In genomic region chr11:28227460-28227859, GRCh38 we compare ENCODE assay signal across 22 cellular contexts.
A peak's percentile ranks its signal among the peaks of the same experiment; 100 is the strongest.
DNase-seq lines count a peak whose midpoint lies in the region; ATAC-seq, FAIRE-seq and TF ChIP-seq lines count a peak whose summit lies in the region.
"Had no signal": no experiment of that assay in that cellular context is flagged by ENCODE, and none has a peak within 500 bp of the region (broad histone marks: within the 10 kb centered on the region; RNA-seq: fewer than 3 reads in every experiment).

No MANE protein-coding gene starts in this region.

- no peak overlapping the region for H3K18ac ChIP-seq in mesenchymal stem cell (ENCODE audit: low read depth in 1 of 2, low read length in 2 of 2)

- CTCF ChIA-PET in SK-N-SH (lab: Yijun Ruan, JAX): no interaction called here

- no peaks in the 10 kb centered on the region; the same call in 1 of the 2 replicates for H3K9me2 ChIP-seq in SK-N-SH

- H3K4me2 ChIP-seq in SK-N-SH (no peak overlapping the region; the same call in 1 of the 2 replicates), astrocyte (ENCODE audit: low read length) (peak overlapping the region; percentile 10), mesenchymal stem cell (ENCODE audit: low read length, poor library complexity, severe bottlenecking) (no peak overlapping the region)
- H3K4me2 ChIP-seq: PC-9 had no signal

- DNase-seq in SK-N-SH (no peak), astrocyte (ENCODE audit: low read depth) (no peak), mesenchymal stem cell (no peak), activated T-cell treated with anti-CD3 and anti-CD28 coated beads for 4 hours (no peak), HCEC 1CT (no peak)
- DNase-seq: Caco-2, DMS153, GF-D8, KG1, NCI-H1417 treated with DMSO at 0.1 percent for 48 hours, NCI-H187 treated with DMSO at 0.1 percent for 48 hours, NCI-H345, NCI-H524 treated with DMSO at 0.1 percent for 48 hours, PC-9, SJCRH30 had no signal

- TF ChIP-seq RAD21 in SK-N-SH (IDR thresholded peaks at IDR 0.05; ENCODE audit: low read length): no peak

- H3K27ac ChIP-seq in SK-N-SH (ENCODE audit: low read depth in 2 of 2, low read length in 1 of 2): peak overlapping the region in 1 of 2 experiments; percentile 72; a peak in 2 of 4 replicates
- H3K27ac ChIP-seq in astrocyte (ENCODE audit: low read depth, low read length): peak overlapping the region; percentile 85
- peak overlapping the region; percentile 14 for H3K27ac ChIP-seq in mesenchymal stem cell (ENCODE audit: low read length, poor library complexity, severe bottlenecking)
- H3K27ac ChIP-seq: 22Rv1, PC-9, SJCRH30 had no signal

- H3K36me3 ChIP-seq in SK-N-SH (replicated peaks in 1 of 2; ENCODE audit: control insufficient read depth in 1 of 2, insufficient read depth in 2 of 2, low read length in 1 of 2): no peaks in the 10 kb centered on the region
- no peaks in the 10 kb centered on the region for H3K36me3 ChIP-seq in astrocyte (ENCODE audit: insufficient read depth, low read length)
- peaks cover under 1 to 8% of the 10 kb centered on the region in 2 experiments for H3K36me3 ChIP-seq in mesenchymal stem cell (ENCODE audit: control insufficient read depth in 1 of 2, insufficient read depth in 2 of 2, low read depth in 1 of 2, low read length in 2 of 2)
- H3K36me3 ChIP-seq: SJCRH30 had no signal

- H3K4me1 Mint-ChIP-seq in astrocyte (ENCODE audit: low read depth, unreplicated experiment): peaks cover 7% of the 10 kb centered on the region

- H3K9me3 Mint-ChIP-seq in astrocyte (ENCODE audit: unreplicated experiment): peaks cover under 1% of the 10 kb centered on the region

- H3K27me3 Mint-ChIP-seq in astrocyte (ENCODE audit: low read depth, unreplicated experiment): no peaks in the 10 kb centered on the region

- no peak overlapping the region for H3K4me3 Mint-ChIP-seq in astrocyte (ENCODE audit: unreplicated experiment)

- H2BK120ac ChIP-seq in mesenchymal stem cell (ENCODE audit: low read depth, low read length): no peak overlapping the region

- no peak overlapping the region for H3K4ac ChIP-seq in mesenchymal stem cell (ENCODE audit: low read depth in 1 of 2, low read length in 2 of 2)

- H3K9ac ChIP-seq in SK-N-SH (peak overlapping the region; percentile 26; the same call in 1 of the 2 replicates), astrocyte (ENCODE audit: low read length) (peak overlapping the region; percentile 63), mesenchymal stem cell (ENCODE audit: low read length) (no peak overlapping the region)

- FAIRE-seq in astrocyte (lab: Jason Lieb, UNC): peak; percentile 17
- FAIRE-seq: GM12892, GM18507, H1 had no signal

- H3K27me3 ChIP-seq in SK-N-SH (ENCODE audit: insufficient read depth): no peaks in the 10 kb centered on the region
- no peaks in the 10 kb centered on the region for H3K27me3 ChIP-seq in astrocyte (ENCODE audit: insufficient read depth, low read length)
- H3K27me3 ChIP-seq in mesenchymal stem cell (ENCODE audit: control insufficient read depth in 1 of 2, insufficient read depth in 1 of 2, low read length in 2 of 2): no peaks in the 10 kb centered on the region
- H3K27me3 ChIP-seq: SJCRH30 had no signal

- H2BK12ac ChIP-seq in mesenchymal stem cell (ENCODE audit: low read length in 2 of 2): no peak overlapping the region

- peaks cover 19% of the 10 kb centered on the region for H3F3A ChIP-seq in SK-N-SH (replicated peaks; ENCODE audit: insufficient read depth)

- 94% methylated on average over 1 of the region's 1 CpG for WGBS in SK-N-SH (ENCODE audit: low lambda C conversion rate)
- 100% methylated on average over 1 of the region's 1 CpG for WGBS in mesenchymal stem cell

- H2AFZ ChIP-seq in SK-N-SH (ENCODE audit: low read depth) (no peak overlapping the region), astrocyte (ENCODE audit: low read depth, low read length) (no peak overlapping the region), mesenchymal stem cell (ENCODE audit: low read depth, low read length) (no peak overlapping the region)
- H2AFZ ChIP-seq: PC-9 had no signal

- peaks cover 15% of the 10 kb centered on the region for H3K79me2 ChIP-seq in SK-N-SH (ENCODE audit: insufficient read depth)
- H3K79me2 ChIP-seq in astrocyte (ENCODE audit: insufficient read depth, low read length): peaks cover 4% of the 10 kb centered on the region

- no peak overlapping the region for H4K8ac ChIP-seq in mesenchymal stem cell (ENCODE audit: low read length)

- POLR2A ChIA-PET in SK-N-SH (lab: Yijun Ruan, JAX): no interaction called here

- H2BK5ac ChIP-seq in mesenchymal stem cell (ENCODE audit: low read depth, low read length, poor library complexity, severe bottlenecking): no peak overlapping the region

- H3K4me3 ChIP-seq in SK-N-SH (ENCODE audit: low read depth in 2 of 2, low read length in 1 of 2) (no peak overlapping the region), astrocyte (ENCODE audit: insufficient read depth, low read depth, low read length) (no peak overlapping the region), mesenchymal stem cell (ENCODE audit: insufficient read depth in 1 of 2, low read depth in 1 of 2, low read length in 2 of 2) (no peak overlapping the region)
- H3K4me3 ChIP-seq: PC-9, SJCRH30 had no signal

- H2BK15ac ChIP-seq in mesenchymal stem cell (ENCODE audit: low read depth, poor library complexity, severe bottlenecking): no peak overlapping the region

- no peak overlapping the region for H2AK5ac ChIP-seq in mesenchymal stem cell (ENCODE audit: low read length, severe bottlenecking)

- no peaks in the 10 kb centered on the region for H3K36me3 Mint-ChIP-seq in astrocyte (ENCODE audit: low read depth, unreplicated experiment)

- H4K91ac ChIP-seq in mesenchymal stem cell (ENCODE audit: low read length): no peak overlapping the region

- TF ChIP-seq CTCF in SK-N-SH (IDR thresholded peaks at IDR 0.05) (no peak), astrocyte (IDR thresholded peaks at IDR 0.05; ENCODE audit: insufficient read depth, low read depth, low read length) (no peak)

- H4K20me1 ChIP-seq in SK-N-SH (ENCODE audit: insufficient read depth): no peaks in the 10 kb centered on the region
- no peaks in the 10 kb centered on the region for H4K20me1 ChIP-seq in astrocyte (ENCODE audit: insufficient read depth, low read length)

- peaks cover 0 to 12% of the 10 kb centered on the region in 2 experiments; a peak in 2 of 4 replicates for H3K4me1 ChIP-seq in SK-N-SH (ENCODE audit: control insufficient read depth in 1 of 2, insufficient read depth in 2 of 2, low read depth in 1 of 2, low read length in 1 of 2)
- H3K4me1 ChIP-seq in astrocyte (ENCODE audit: insufficient read depth, low read length): peaks cover 9% of the 10 kb centered on the region
- H3K4me1 ChIP-seq in mesenchymal stem cell (ENCODE audit: control insufficient read depth, insufficient read depth, low read depth, low read length): no peaks in the 10 kb centered on the region

- peaks cover under 1% of the 10 kb centered on the region for H3K79me1 ChIP-seq in mesenchymal stem cell (replicated peaks; ENCODE audit: low read length, poor library complexity, severe bottlenecking)

- ATAC-seq in SK-N-SH treated with all-trans-retinoic acid at 6 μM for 48 hours (no peak), HG03571 (IDR thresholded peaks at IDR 0.05; ENCODE audit: unreplicated experiment) (no peak), GM18907 (IDR thresholded peaks at IDR 0.05; ENCODE audit: unreplicated experiment) (no peak)

- H3K14ac ChIP-seq in mesenchymal stem cell (ENCODE audit: low read length in 2 of 2): no peak overlapping the region

- H3K23ac ChIP-seq in mesenchymal stem cell (ENCODE audit: low read length in 2 of 2): no peak overlapping the region

- no peak overlapping the region for H3K27ac Mint-ChIP-seq in astrocyte (ENCODE audit: unreplicated experiment)

- no peak for TF ChIP-seq EP300 in SK-N-SH (IDR thresholded peaks at IDR 0.05; ENCODE audit: borderline replicate concordance in 1 of 2, low read depth in 1 of 2, low read length in 1 of 2)

- H3K9me3 ChIP-seq in SK-N-SH (no peaks in the 10 kb centered on the region), astrocyte (ENCODE audit: insufficient read depth, low read depth, low read length) (no peaks in the 10 kb centered on the region), mesenchymal stem cell (ENCODE audit: control insufficient read depth, low read length) (peaks cover 4% of the 10 kb centered on the region)
- H3K9me3 ChIP-seq: Caco-2, SJCRH30 had no signal

TF ChIP-seq in SK-N-SH, 30 proteins besides CTCF, POLR2A, EP300 and RAD21 (continues in another document):
- TF ChIP-seq RXRA (IDR thresholded peaks at IDR 0.05; ENCODE audit: borderline replicate concordance, low read depth) (no peak), POLR2AphosphoS5 (IDR thresholded peaks at IDR 0.05; ENCODE audit: low read depth, low read length) (no peak), FOSL2 (IDR thresholded peaks at IDR 0.05; ENCODE audit: borderline replicate concordance, low read depth) (no peak), JUND (IDR thresholded peaks at IDR 0.05) (no peak)
- TF ChIP-seq, protein P1, sequence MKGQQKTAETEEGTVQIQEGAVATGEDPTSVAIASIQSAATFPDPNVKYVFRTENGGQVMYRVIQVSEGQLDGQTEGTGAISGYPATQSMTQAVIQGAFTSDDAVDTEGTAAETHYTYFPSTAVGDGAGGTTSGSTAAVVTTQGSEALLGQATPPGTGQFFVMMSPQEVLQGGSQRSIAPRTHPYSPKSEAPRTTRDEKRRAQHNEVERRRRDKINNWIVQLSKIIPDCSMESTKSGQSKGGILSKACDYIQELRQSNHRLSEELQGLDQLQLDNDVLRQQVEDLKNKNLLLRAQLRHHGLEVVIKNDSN (IDR thresholded peaks at IDR 0.05; ENCODE audit: borderline replicate concordance, low read depth): no peak

TF ChIP-seq in SK-N-SH treated with all-trans-retinoic acid at 6 μM for 48 hours, 23 proteins besides CTCF, POLR2A, EP300 and RAD21 (continues in another document):
- TF ChIP-seq, protein P2, sequence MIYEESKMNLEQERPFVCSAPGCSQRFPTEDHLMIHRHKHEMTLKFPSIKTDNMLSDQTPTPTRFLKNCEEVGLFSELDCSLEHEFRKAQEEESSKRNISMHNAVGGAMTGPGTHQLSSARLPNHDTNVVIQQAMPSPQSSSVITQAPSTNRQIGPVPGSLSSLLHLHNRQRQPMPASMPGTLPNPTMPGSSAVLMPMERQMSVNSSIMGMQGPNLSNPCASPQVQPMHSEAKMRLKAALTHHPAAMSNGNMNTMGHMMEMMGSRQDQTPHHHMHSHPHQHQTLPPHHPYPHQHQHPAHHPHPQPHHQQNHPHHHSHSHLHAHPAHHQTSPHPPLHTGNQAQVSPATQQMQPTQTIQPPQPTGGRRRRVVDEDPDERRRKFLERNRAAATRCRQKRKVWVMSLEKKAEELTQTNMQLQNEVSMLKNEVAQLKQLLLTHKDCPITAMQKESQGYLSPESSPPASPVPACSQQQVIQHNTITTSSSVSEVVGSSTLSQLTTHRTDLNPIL (CRISPR knock-in tag; IDR thresholded peaks at IDR 0.05; ENCODE audit: low read depth): no peak
